Comparison of ENCODE assay signal across 7 cellular contexts in the genomic region with DNA sequence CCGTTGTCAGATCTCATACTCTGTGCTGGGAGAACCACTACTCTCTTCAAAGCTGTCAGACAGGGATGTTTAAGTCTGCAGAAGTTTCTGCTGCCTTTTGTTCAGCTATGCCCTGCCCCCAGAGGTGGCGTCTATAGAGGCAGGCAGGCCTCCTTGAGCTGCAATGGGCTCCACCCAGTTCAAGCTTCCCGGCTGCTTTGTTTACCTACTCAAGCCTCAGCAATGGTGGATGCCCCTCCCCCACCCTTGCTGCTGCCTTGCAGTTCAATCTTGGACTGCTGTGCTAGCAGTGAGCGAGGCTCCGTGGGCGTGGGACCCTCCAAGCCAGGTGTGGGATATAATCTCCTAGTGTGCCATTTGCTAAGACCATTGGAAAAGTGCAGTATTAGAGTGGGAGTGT. TPM values are rescaled to one million over a fixed set of nuclear protein-coding genes. Genes with fewer than 3 reads are reported as not detected.
"Had no signal": no experiment of that assay in that cellular context is flagged by ENCODE, and none has a peak within 500 bp of the region (broad histone marks: within the 10 kb centered on the region; RNA-seq: fewer than 3 reads in every experiment).

No MANE protein-coding gene starts in this region.

RNA-seq across cellular contexts. Expression of a gene that starts 32.2 kb away (rescaled TPM):
- total RNA-seq: kidney epithelial cell; lung microvascular endothelial cell; mesenteric fat pad; natural killer cell treated with Interleukin-12 subunit alpha and Interleukin-12 subunit beta and Interleukin-15 and Interleukin-18, amount 100 ng/mL, for 72 hours; omental fat pad; pulmonary artery endothelial cell; right lobe of liver had no signal
